Comparison of ENCODE assay signal across 8 cellular contexts in genomic region chrX:132022115-132022862, GRCh38. TPM values are rescaled to one million over a fixed set of nuclear protein-coding genes. Genes with fewer than 3 reads are reported as not detected.
A peak's percentile ranks its signal among the peaks of the same experiment; 100 is the strongest.
DNase-seq lines count a peak whose midpoint lies in the region; ATAC-seq, FAIRE-seq and TF ChIP-seq lines count a peak whose summit lies in the region.

No MANE protein-coding gene starts in this region.

- in situ Hi-C loops in astrocyte of the cerebellum (cut with HindIII; ENCODE audit: low sequenced_read_pairs): no loop called here
- in situ Hi-C loops in transverse colon (cut with MboI; ENCODE audit: low pct_ligation_motif_present in 1 of 4, low pct_unique_long_range_greater_than_20kb in 1 of 4, low sequenced_read_pairs in 3 of 4): no loop called here

- intact Hi-C loops in transverse colon (cut with DNase I; ENCODE audit: low total_unique reads): no loop called here

- TF ChIP-seq POLR2A in transverse colon (IDR thresholded peaks at IDR 0.05): no peak

- no peaks in the 10 kb centered on the region for H3K4me1 ChIP-seq in BE2C
- peaks cover 2% of the 10 kb centered on the region for H3K4me1 ChIP-seq in keratinocyte (ENCODE audit: control insufficient read depth, extremely low read depth, insufficient read depth, low read length)
- peaks cover 0 to 10% (median 0%) of the 10 kb centered on the region in 4 donors for H3K4me1 ChIP-seq in transverse colon

- dilution Hi-C loops in keratinocyte (cut with MboI; ENCODE audit: extremely low pct_ligation_motif_present, low sequenced_read_pairs): no loop called here

- no peaks in the 10 kb centered on the region for H3K9me1 ChIP-seq in keratinocyte (ENCODE audit: control insufficient read depth, extremely low read depth, insufficient read depth, low read length)

- peak overlapping the region; percentile 70 for H3K27ac ChIP-seq in keratinocyte (ENCODE audit: control insufficient read depth, insufficient read depth, low read length)
- H3K27ac ChIP-seq in transverse colon: peak overlapping the region; percentile 85 to 91 (median 90)

- WGBS in transverse colon (ENCODE audit: low coverage in 1 of 2), 2 donors: 7 to 47% methylated on average over 4 to 19 of the region's 19 CpGs

- H2AFZ ChIP-seq in keratinocyte (ENCODE audit: control insufficient read depth, low read length): peak overlapping the region; percentile 41

- peak overlapping the region; percentile 45 for H3K4me2 ChIP-seq in keratinocyte (ENCODE audit: control insufficient read depth, extremely low read depth, insufficient read depth, low read depth, low read length)

- TF ChIP-seq EP300 in transverse colon (IDR thresholded peaks at IDR 0.05; ENCODE audit: low read depth): no peak

- H3K4me3 ChIP-seq in BE2C (ENCODE audit: low read depth, low read length) (peak overlapping the region; percentile 36; the same call in 1 of the 2 replicates), LNCaP clone FGC (ENCODE audit: low read depth, low read length) (peak overlapping the region; percentile 61), astrocyte of the cerebellum (ENCODE audit: low read depth, low read length) (peak overlapping the region; percentile 62), keratinocyte (ENCODE audit: control insufficient read depth in 2 of 3, extremely low read depth in 1 of 3, insufficient read depth in 2 of 3, low read depth in 1 of 3, low read length in 3 of 3) (peak overlapping the region; percentile 20 to 75 (median 44)), transverse colon (peak overlapping the region; percentile 17 to 67 (median 60))

- no peak for DNase-seq in BE2C
- DNase-seq in LNCaP clone FGC (ENCODE audit: low read depth): no peak
- no peak for DNase-seq in astrocyte of the cerebellum (ENCODE audit: low read depth)
- DNase-seq in keratinocyte (ENCODE audit: low read depth, low spot score): no peak
- DNase-seq in transverse colon: peak; percentile 6
- no peak for DNase-seq in C1 segment of cervical spinal cord (lab: John Stamatoyannopoulos, UW)
- no peak for DNase-seq in NCI-H2081 (lab: John Stamatoyannopoulos, UW)

- ATAC-seq in GM19035 (IDR thresholded peaks at IDR 0.05; ENCODE audit: unreplicated experiment): peak; percentile 24

- H3K36me3 ChIP-seq in BE2C (no peaks in the 10 kb centered on the region), keratinocyte (ENCODE audit: control insufficient read depth in 2 of 2, extremely low read depth in 1 of 2, insufficient read depth in 2 of 2, low read length in 2 of 2) (no peaks in the 10 kb centered on the region), transverse colon (no peaks in the 10 kb centered on the region)

- H3K27me3 ChIP-seq in BE2C (peaks cover 17% of the 10 kb centered on the region; the same call in 1 of the 2 replicates), keratinocyte (ENCODE audit: control insufficient read depth, extremely low read depth, insufficient read depth, low read length) (no peaks in the 10 kb centered on the region), transverse colon (no peaks in the 10 kb centered on the region)

- peak overlapping the region; percentile 81 for H3K9ac ChIP-seq in keratinocyte (ENCODE audit: control insufficient read depth, extremely low read depth, insufficient read depth, low read length)

- H4K20me1 ChIP-seq in keratinocyte (ENCODE audit: control insufficient read depth, extremely low read depth, insufficient read depth, low read length): no peaks in the 10 kb centered on the region

- no peak for FAIRE-seq in keratinocyte (lab: Jason Lieb, UNC)

- TF ChIP-seq CTCF in BE2C (IDR thresholded peaks at IDR 0.05; ENCODE audit: low read depth, low read length) (peak; percentile 6; the same call in 1 of the 2 replicates), LNCaP clone FGC (IDR thresholded peaks at IDR 0.05; ENCODE audit: control insufficient read depth, extremely low read depth, insufficient read depth) (no peak), astrocyte of the cerebellum (IDR thresholded peaks at IDR 0.05; ENCODE audit: low read depth, low read length, missing control alignments) (peak; percentile 13), keratinocyte (optimal IDR thresholded peaks at IDR 0.05 in 1 of 3, IDR thresholded peaks at IDR 0.05 in 1 of 3, conservative IDR thresholded peaks at IDR 0.05 in 1 of 3; ENCODE audit: extremely low read depth in 1 of 3, insufficient read depth in 2 of 3, low read length in 3 of 3) (peak in 2 of 3 experiments; percentile 14 to 27), transverse colon (IDR thresholded peaks at IDR 0.05) (peak in 1 of 5 experiments; percentile 8)

- peaks cover 19% of the 10 kb centered on the region for H3K79me2 ChIP-seq in keratinocyte (ENCODE audit: control insufficient read depth, insufficient read depth, low read length)

- H3K9me3 ChIP-seq in BE2C: no peaks in the 10 kb centered on the region
- H3K9me3 ChIP-seq in keratinocyte (ENCODE audit: control insufficient read depth, low read depth, low read length): no peaks in the 10 kb centered on the region
- H3K9me3 ChIP-seq in transverse colon: no peaks in the 10 kb centered on the region

RNA-seq across cellular contexts. Expression of gene STK26, which starts 0.8 kb away (rescaled TPM):
- polyA plus RNA-seq in BE2C (2012; ENCODE audit: insufficient read depth, insufficient read length, low read depth): not detected
- 18.8 to 32.3 TPM (median 20.1 TPM) in 3 replicates for polyA plus RNA-seq in keratinocyte
- polyA plus RNA-seq in keratinocyte (2011; ENCODE audit: low read depth): 52.9 TPM
- polyA plus RNA-seq in keratinocyte (2011; cell fraction: cytosol; rRNA removed): 16.9 and 32.8 TPM in 2 replicates
- 20.7 and 26.6 TPM in 2 replicates for polyA plus RNA-seq in keratinocyte (2011; cell fraction: nucleus; rRNA removed)
- 16.5 and 20.8 TPM in 2 replicates for polyA plus RNA-seq in keratinocyte (2012; ENCODE audit: low replicate concordance)
- 1.8 to 19.6 TPM (median 10.3 TPM) in 3 replicates for polyA minus RNA-seq in keratinocyte
- 24.0 TPM for polyA minus RNA-seq in keratinocyte (2011; cell fraction: cytosol; rRNA and poly(A)+ RNA removed)
- 9.5 and 21.8 TPM in 2 replicates for polyA minus RNA-seq in keratinocyte (2011; cell fraction: nucleus; rRNA and poly(A)+ RNA removed)
- 10 to 100 TPM in 3 of 4 donors, 1 to 10 TPM in 1; 7.1 to 21.9 (median 18.6) TPM for total RNA-seq in transverse colon
